Comparison of ENCODE assay signal across 10 cellular contexts in the genomic region with DNA sequence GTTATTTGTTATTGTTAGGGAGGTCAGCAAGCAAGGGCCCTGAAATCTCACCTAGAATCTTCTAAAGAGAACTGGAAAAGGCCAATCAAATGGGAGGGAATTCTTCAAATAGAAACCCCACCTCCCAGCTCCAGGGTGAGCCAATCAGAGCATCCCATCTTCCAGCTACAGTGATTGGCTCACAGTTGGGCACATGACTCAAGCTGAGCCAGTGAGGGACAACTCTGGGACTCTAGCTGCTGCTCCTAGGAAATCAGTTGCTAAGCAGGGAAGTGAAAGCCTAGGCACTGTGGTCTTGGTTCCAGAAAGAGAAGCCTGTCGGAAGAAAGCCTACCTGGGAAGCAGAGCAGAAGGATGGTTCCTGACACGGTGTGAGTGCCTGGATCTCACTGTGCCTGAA. TPM values are rescaled to one million over a fixed set of nuclear protein-coding genes. Genes with fewer than 3 reads are reported as not detected.
DNase-seq lines count a peak whose midpoint lies in the region; TF ChIP-seq lines count a peak whose summit lies in the region.
"Had no signal": no experiment of that assay in that cellular context is flagged by ENCODE, and none has a peak within 500 bp of the region (broad histone marks: within the 10 kb centered on the region; RNA-seq: fewer than 3 reads in every experiment).

No MANE protein-coding gene starts in this region.

- DNase-seq in Caki2 (ENCODE audit: low read depth) (peak; percentile 32), HT-29 (ENCODE audit: low spot score) (peak; percentile 11), SHP77 (lab: John Stamatoyannopoulos, UW) (peak; percentile 36 to 39), iPS DF 19.7 (ENCODE audit: low read depth, low spot score) (peak; percentile 83), LoVo (ENCODE audit: low spot score) (no peak), tibial nerve (ENCODE audit: low spot score in 2 of 2) (no peak)
- no peak for DNase-seq in central memory CD4-positive, alpha-beta T cell
- DNase-seq in stimulated activated CD4-positive, alpha-beta T cell treated with anti-CD3 and anti-CD28 coated beads, Interleukin-2, amount 100 ng/mL, for 48 hours = no peak
- DNase-seq: NCI-H1105 had no signal

- peaks cover 0 to 14% (median 6%) of the 10 kb centered on the region in 4 donors for H3K4me1 ChIP-seq in tibial nerve

- TF ChIP-seq CTCF in tibial nerve (IDR thresholded peaks at IDR 0.05) = no peak

- TF ChIP-seq EP300 in tibial nerve (IDR thresholded peaks at IDR 0.05) = no peak

- 70 to 71% methylated on average over 2 of the region's 2 CpGs for WGBS in tibial nerve, 2 donors

- H3K27me3 ChIP-seq in tibial nerve = peaks cover 0 to 53% of the 10 kb centered on the region in 2 donors

- H3K4me3 ChIP-seq in tibial nerve = no peak overlapping the region

- no peak for TF ChIP-seq POLR2A in tibial nerve (IDR thresholded peaks at IDR 0.05)

- peaks cover 0 to 8% (median 0%) of the 10 kb centered on the region in 4 donors for H3K9me3 ChIP-seq in tibial nerve

- in situ Hi-C loops in Caki2 (cut with HindIII; ENCODE audit: low pct_unique_long_range_greater_than_20kb, low sequenced_read_pairs) = no loop called here

- no peaks in the 10 kb centered on the region for H3K36me3 ChIP-seq in tibial nerve

- H3K27ac ChIP-seq in tibial nerve = no peak overlapping the region

RNA-seq across cellular contexts. Expression of a gene that starts 13.4 kb away (rescaled TPM):
- total RNA-seq in Caki2 (2014; rRNA removed; shearing (Covaris generic); ENCODE audit: low replicate concordance) = not detected in 2 replicates
- not detected in 2 replicates for total RNA-seq in HT-29 (2014; rRNA removed; shearing (Covaris generic))
- 1 to 10 TPM in 1 of 4 donors, not detected in 3; 2.1 TPM for total RNA-seq in tibial nerve
- total RNA-seq: mononuclear cell had no signal

RNA-seq across cellular contexts. Expression of a gene that starts 48.0 kb away (rescaled TPM):
- not detected in 2 replicates for total RNA-seq in Caki2 (2014; rRNA removed; shearing (Covaris generic); ENCODE audit: low replicate concordance)
- total RNA-seq in HT-29 (2014; rRNA removed; shearing (Covaris generic)) = not detected in 2 replicates
- total RNA-seq in tibial nerve = not detected
- total RNA-seq: mononuclear cell had no signal

RNA-seq across cellular contexts. Expression of a gene that starts 56.5 kb away (rescaled TPM):
- total RNA-seq in Caki2 (2014; rRNA removed; shearing (Covaris generic); ENCODE audit: low replicate concordance) = 59.3 and 78.3 TPM in 2 replicates
- total RNA-seq in HT-29 (2014; rRNA removed; shearing (Covaris generic)) = 28.7 and 32.3 TPM in 2 replicates
- 10 to 100 TPM; 13.5 to 21.3 (median 15.1) TPM for total RNA-seq in tibial nerve

Comparison
In these comparisons a context has a peak if more than half of its experiments do, and no peak if none do; other contexts are left out.
1. DNase-seq: peak in Caki2 (single experiment), HT-29 (single experiment), SHP77 (2 of 2) and iPS DF 19.7 (single experiment); none in LoVo (single experiment), central memory CD4-positive, alpha-beta T cell (single experiment), tibial nerve (0 of 2) and stimulated activated CD4-positive, alpha-beta T cell treated with anti-CD3 and anti-CD28 coated beads, Interleukin-2, amount 100 ng/mL, for 48 hours (0 of 2).